In the genomic region with DNA sequence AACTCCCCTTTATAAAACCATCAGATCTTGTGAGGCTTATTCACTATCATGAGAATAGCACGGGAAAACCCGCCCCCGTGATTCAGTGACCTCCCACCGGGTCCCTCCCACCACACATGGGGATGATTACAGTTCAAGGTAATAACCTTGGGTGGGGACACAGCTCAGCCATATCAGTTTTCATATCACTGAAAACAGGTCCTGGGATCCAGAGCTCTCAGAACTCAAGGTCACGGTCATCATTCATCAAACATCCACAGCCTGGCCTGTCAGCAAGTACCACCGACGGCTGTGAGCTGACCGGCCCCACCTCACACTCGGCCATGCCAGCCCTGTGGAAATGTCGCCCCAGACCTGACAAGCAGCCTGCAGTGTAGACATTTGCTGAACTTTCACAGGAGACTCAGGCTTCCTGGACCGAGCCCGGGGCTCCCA, we compare ENCODE assay signal across 16 cellular contexts. TPM values are rescaled to one million over a fixed set of nuclear protein-coding genes. Genes with fewer than 3 reads are reported as not detected.
"Had no signal": no experiment of that assay in that cellular context is flagged by ENCODE, and none has a peak within 500 bp of the region (broad histone marks: within the 10 kb centered on the region; RNA-seq: fewer than 3 reads in every experiment).

No MANE protein-coding gene starts in this region.

- H3K9me3 Mint-ChIP-seq: natural killer cell treated with Interleukin-12 subunit alpha and Interleukin-12 subunit beta and Interleukin-15 and Interleukin-18, amount 100 ng/mL, for 72 hours had no signal

- H3K27me3 ChIP-seq: hepatocyte had no signal

- ATAC-seq: effector memory CD8-positive, alpha-beta T cell; gastroesophageal sphincter; natural killer cell treated with Interleukin-12 subunit alpha and Interleukin-12 subunit beta and Interleukin-15 and Interleukin-18, amount 100 ng/mL, for 72 hours; WTC11 had no signal

- H3K27me3 Mint-ChIP-seq: activated CD4-positive, alpha-beta T cell treated with anti-CD3 and anti-CD28 coated beads, Interleukin-2, amount 10 ng/mL, durations not matched to agents 24 days and 14 days; activated naive CD4-positive, alpha-beta T cell treated with anti-CD3 and anti-CD28 coated beads, Interleukin-2, amount 10 ng/mL, durations not matched to agents 7 days and 5 days had no signal

- H3K36me3 ChIP-seq: gastroesophageal sphincter, tibial artery had no signal

- DNase-seq: activated CD4-positive, alpha-beta T cell treated with anti-CD3 and anti-CD28 coated beads, Interleukin-2, amount 10 ng/mL, durations not matched to agents 24 days and 14 days; activated naive CD4-positive, alpha-beta T cell treated with anti-CD3 and anti-CD28 coated beads, Interleukin-2, amount 10 ng/mL, durations not matched to agents 7 days and 5 days; caudate nucleus; cortex of kidney; effector memory CD8-positive, alpha-beta T cell; kidney glomerular epithelial cell; mammary epithelial cell; T-helper 1 cell; tibial artery had no signal

- H3K4me3 Mint-ChIP-seq: activated CD4-positive, alpha-beta T cell treated with anti-CD3 and anti-CD28 coated beads, Interleukin-2, amount 10 ng/mL, durations not matched to agents 24 days and 14 days; activated naive CD4-positive, alpha-beta T cell treated with anti-CD3 and anti-CD28 coated beads, Interleukin-2, amount 10 ng/mL, durations not matched to agents 7 days and 5 days; effector memory CD8-positive, alpha-beta T cell; natural killer cell treated with Interleukin-12 subunit alpha and Interleukin-12 subunit beta and Interleukin-15 and Interleukin-18, amount 100 ng/mL, for 72 hours; WTC11 had no signal

- H3K27ac ChIP-seq: epithelial cell of prostate, gastroesophageal sphincter, hepatocyte, tibial artery had no signal

- H3K36me3 Mint-ChIP-seq: activated naive CD4-positive, alpha-beta T cell treated with anti-CD3 and anti-CD28 coated beads, Interleukin-2, amount 10 ng/mL, durations not matched to agents 7 days and 5 days; natural killer cell treated with Interleukin-12 subunit alpha and Interleukin-12 subunit beta and Interleukin-15 and Interleukin-18, amount 100 ng/mL, for 72 hours; WTC11 had no signal

- H3K27ac Mint-ChIP-seq: activated CD4-positive, alpha-beta T cell treated with anti-CD3 and anti-CD28 coated beads, Interleukin-2, amount 10 ng/mL, durations not matched to agents 24 days and 14 days; activated naive CD4-positive, alpha-beta T cell treated with anti-CD3 and anti-CD28 coated beads, Interleukin-2, amount 10 ng/mL, durations not matched to agents 7 days and 5 days; activated T-helper 2 cell treated with anti-CD3 and anti-CD28 coated beads, Interferon-gamma antibody, Interleukin-2, Interleukin-4, amounts not matched to agents 10 μg/mL and 5 μg/mL and 100 μg/mL, durations not matched to agents 14 hours and 24 hours and 36 hours; effector memory CD8-positive, alpha-beta T cell; natural killer cell treated with Interleukin-12 subunit alpha and Interleukin-12 subunit beta and Interleukin-15 and Interleukin-18, amount 100 ng/mL, for 72 hours; WTC11 had no signal

- H3K4me1 Mint-ChIP-seq: activated CD4-positive, alpha-beta T cell treated with anti-CD3 and anti-CD28 coated beads, Interleukin-2, amount 10 ng/mL, durations not matched to agents 24 days and 14 days; activated naive CD4-positive, alpha-beta T cell treated with anti-CD3 and anti-CD28 coated beads, Interleukin-2, amount 10 ng/mL, durations not matched to agents 7 days and 5 days had no signal

- H3K4me3 ChIP-seq: gastroesophageal sphincter, hepatocyte, tibial artery had no signal

RNA-seq across cellular contexts. Expression of a gene that starts 14.1 kb away (rescaled TPM):
- total RNA-seq: activated CD4-positive, alpha-beta T cell treated with anti-CD3 and anti-CD28 coated beads, Interleukin-2, amount 10 ng/mL, durations not matched to agents 24 days and 14 days; activated T-helper 2 cell treated with anti-CD3 and anti-CD28 coated beads, Interferon-gamma antibody, Interleukin-2, Interleukin-4, amounts not matched to agents 10 μg/mL and 5 μg/mL and 100 μg/mL, durations not matched to agents 14 hours and 24 hours and 36 hours; mammary epithelial cell; mononuclear cell; natural killer cell treated with Interleukin-12 subunit alpha and Interleukin-12 subunit beta and Interleukin-15 and Interleukin-18, amount 100 ng/mL, for 72 hours had no signal
